Comparison of ENCODE assay signal across 30 cellular contexts in genomic region chr15:92569778-92570177, GRCh38.
"Had no signal": no experiment of that assay in that cellular context is flagged by ENCODE, and none has a peak within 500 bp of the region (broad histone marks: within the 10 kb centered on the region; RNA-seq: fewer than 3 reads in every experiment).

No MANE protein-coding gene starts in this region.

- H3K4me1 ChIP-seq: adrenal gland, body of pancreas, foreskin keratinocyte, gastrocnemius medialis had no signal

- H3K4me3 ChIP-seq: adrenal gland, body of pancreas, esophagus muscularis mucosa, gastrocnemius medialis had no signal

- ATAC-seq: activated CD4-positive, alpha-beta T cell treated with anti-CD3 and anti-CD28 coated beads for 36 hours; activated CD8-positive, alpha-beta memory T cell treated with anti-CD3 and anti-CD28 coated beads, Interleukin-2, amount 10 ng/mL, durations not matched to agents 7 days and 5 days; activated CD8-positive, alpha-beta T cell treated with anti-CD3 and anti-CD28 coated beads, Interleukin-2, amount 10 ng/mL, durations not matched to agents 7 days and 5 days; activated naive CD8-positive, alpha-beta T cell treated with anti-CD3 and anti-CD28 coated beads, Interleukin-2, amount 50 U/mL, for 24 hours; body of pancreas; effector memory CD8-positive, alpha-beta T cell; foreskin keratinocyte; gastrocnemius medialis; T-helper 17 cell had no signal

- DNase-seq: activated CD4-positive, alpha-beta memory T cell treated with anti-CD3 and anti-CD28 coated beads for 36 hours; activated CD4-positive, alpha-beta T cell treated with anti-CD3 and anti-CD28 coated beads for 36 hours; activated CD4-positive, alpha-beta T cell treated with anti-CD3 and anti-CD28 coated beads, Interleukin-2, amount 10 ng/mL, durations not matched to agents 24 days and 14 days; activated CD4-positive, CD25-positive, alpha-beta regulatory T cell; activated CD4-positive, CD25-positive, alpha-beta regulatory T cell treated with anti-CD3 and anti-CD28 coated beads, Interleukin-2, amount 50 U/mL, for 72 hours; activated CD8-positive, alpha-beta memory T cell treated with anti-CD3 and anti-CD28 coated beads, Interleukin-2, amount 10 ng/mL, durations not matched to agents 7 days and 5 days; activated CD8-positive, alpha-beta memory T cell treated with anti-CD3 and anti-CD28 coated beads, Interleukin-2, amount 50 U/mL, for 4 hours; activated CD8-positive, alpha-beta T cell treated with anti-CD3 and anti-CD28 coated beads, Interleukin-2, amount 10 ng/mL, durations not matched to agents 7 days and 5 days; activated effector memory CD4-positive, alpha-beta T cell treated with anti-CD3 and anti-CD28 coated beads, Interleukin-2, amount 50 U/mL, for 16 hours; activated naive CD4-positive, alpha-beta T cell treated with anti-CD3 and anti-CD28 coated beads for 36 hours; activated naive CD8-positive, alpha-beta T cell treated with anti-CD3 and anti-CD28 coated beads for 36 hours; activated naive CD8-positive, alpha-beta T cell treated with anti-CD3 and anti-CD28 coated beads, Interleukin-2, amount 50 U/mL, for 24 hours; activated T-cell treated with anti-CD3 and anti-CD28 coated beads, Interleukin-2, amount 50 U/mL, for 1 hour; activated T-cell treated with anti-CD3 and anti-CD28 coated beads, Interleukin-2, amount 50 U/mL, for 48 hours; adrenal gland; amygdala; aorta; body of pancreas; cortex of kidney; dermis blood vessel endothelial cell; effector CD4-positive, alpha-beta T cell; effector memory CD8-positive, alpha-beta T cell; erythroblast; foreskin keratinocyte; gastrocnemius medialis; glutamatergic neuron; T-helper 1 cell; T-helper 17 cell; T1000 had no signal

- H3K27ac ChIP-seq: adrenal gland, body of pancreas, esophagus muscularis mucosa, foreskin keratinocyte, gastrocnemius medialis had no signal

- H3K27me3 ChIP-seq: adrenal gland, body of pancreas, foreskin keratinocyte, gastrocnemius medialis had no signal

- H3K9me3 ChIP-seq: adrenal gland, body of pancreas, esophagus muscularis mucosa, gastrocnemius medialis had no signal
